In genomic region chr1:78565393-78565792, GRCh38 we compare ENCODE assay signal across 25 cellular contexts. TPM values are rescaled to one million over a fixed set of nuclear protein-coding genes. Genes with fewer than 3 reads are reported as not detected.
"Had no signal": no experiment of that assay in that cellular context is flagged by ENCODE, and none has a peak within 500 bp of the region (broad histone marks: within the 10 kb centered on the region; RNA-seq: fewer than 3 reads in every experiment).

No MANE protein-coding gene starts in this region.

- H3K4me1 ChIP-seq: colonic mucosa, esophagus squamous epithelium, foreskin keratinocyte, gastrocnemius medialis, heart left ventricle, heart right ventricle had no signal

- H3K27me3 ChIP-seq: colonic mucosa, dorsolateral prefrontal cortex, esophagus muscularis mucosa, esophagus squamous epithelium, foreskin keratinocyte, gastrocnemius medialis, gastroesophageal sphincter, heart left ventricle, heart right ventricle had no signal

- H3K9me3 ChIP-seq: colonic mucosa, esophagus muscularis mucosa, esophagus squamous epithelium, gastrocnemius medialis, gastroesophageal sphincter had no signal

- ATAC-seq: effector memory CD8-positive, alpha-beta T cell; esophagus mucosa; foreskin keratinocyte; gastrocnemius medialis; gastroesophageal sphincter; heart left ventricle; heart right ventricle had no signal

- H3K27me3 Mint-ChIP-seq: dendritic cell treated with granulocyte-macrophage colony-stimulating factor and Interleukin-4, amounts not matched to agents 40 ng/mL and 50 ng/mL, for 4 days; effector memory CD8-positive, alpha-beta T cell had no signal

- H3K4me3 Mint-ChIP-seq: dendritic cell treated with granulocyte-macrophage colony-stimulating factor and Interleukin-4, amounts not matched to agents 40 ng/mL and 50 ng/mL, for 4 days; effector memory CD8-positive, alpha-beta T cell; endodermal cell had no signal

- DNase-seq: colonic mucosa; cortex of kidney; dermis blood vessel endothelial cell; dorsolateral prefrontal cortex; effector CD4-positive, alpha-beta T cell; effector CD8-positive, alpha-beta T cell; effector memory CD4-positive, alpha-beta T cell; effector memory CD8-positive, alpha-beta T cell; endodermal cell; erythroblast; esophagus squamous epithelium; foreskin fibroblast; foreskin keratinocyte; foreskin melanocyte; gastrocnemius medialis; glutamatergic neuron; head of caudate nucleus; heart left ventricle; heart right ventricle had no signal

- H3K36me3 ChIP-seq: colonic mucosa, esophagus muscularis mucosa, esophagus squamous epithelium, gastrocnemius medialis, gastroesophageal sphincter, heart left ventricle, heart right ventricle had no signal

- H3K27ac Mint-ChIP-seq: dendritic cell treated with granulocyte-macrophage colony-stimulating factor and Interleukin-4, amounts not matched to agents 40 ng/mL and 50 ng/mL, for 4 days; effector memory CD8-positive, alpha-beta T cell; endodermal cell had no signal

- H3K9me3 Mint-ChIP-seq: dendritic cell treated with granulocyte-macrophage colony-stimulating factor and Interleukin-4, amounts not matched to agents 40 ng/mL and 50 ng/mL, for 4 days; endodermal cell had no signal

- H3K4me3 ChIP-seq: colonic mucosa, coronary artery, dorsolateral prefrontal cortex, esophagus muscularis mucosa, esophagus squamous epithelium, gastrocnemius medialis, gastroesophageal sphincter, heart left ventricle, heart right ventricle had no signal

- H3K4me1 Mint-ChIP-seq: endodermal cell had no signal

- H3K27ac ChIP-seq: colonic mucosa, coronary artery, dorsolateral prefrontal cortex, epithelial cell of prostate, esophagus muscularis mucosa, esophagus squamous epithelium, foreskin keratinocyte, gastrocnemius medialis, gastroesophageal sphincter, heart left ventricle, heart right ventricle had no signal

RNA-seq across cellular contexts. Expression of gene IFI44L, which starts 54.9 kb away (rescaled TPM):
- total RNA-seq: endodermal cell had no signal
